1 cellular context compared by ENCODE assay signal in the genomic region with DNA sequence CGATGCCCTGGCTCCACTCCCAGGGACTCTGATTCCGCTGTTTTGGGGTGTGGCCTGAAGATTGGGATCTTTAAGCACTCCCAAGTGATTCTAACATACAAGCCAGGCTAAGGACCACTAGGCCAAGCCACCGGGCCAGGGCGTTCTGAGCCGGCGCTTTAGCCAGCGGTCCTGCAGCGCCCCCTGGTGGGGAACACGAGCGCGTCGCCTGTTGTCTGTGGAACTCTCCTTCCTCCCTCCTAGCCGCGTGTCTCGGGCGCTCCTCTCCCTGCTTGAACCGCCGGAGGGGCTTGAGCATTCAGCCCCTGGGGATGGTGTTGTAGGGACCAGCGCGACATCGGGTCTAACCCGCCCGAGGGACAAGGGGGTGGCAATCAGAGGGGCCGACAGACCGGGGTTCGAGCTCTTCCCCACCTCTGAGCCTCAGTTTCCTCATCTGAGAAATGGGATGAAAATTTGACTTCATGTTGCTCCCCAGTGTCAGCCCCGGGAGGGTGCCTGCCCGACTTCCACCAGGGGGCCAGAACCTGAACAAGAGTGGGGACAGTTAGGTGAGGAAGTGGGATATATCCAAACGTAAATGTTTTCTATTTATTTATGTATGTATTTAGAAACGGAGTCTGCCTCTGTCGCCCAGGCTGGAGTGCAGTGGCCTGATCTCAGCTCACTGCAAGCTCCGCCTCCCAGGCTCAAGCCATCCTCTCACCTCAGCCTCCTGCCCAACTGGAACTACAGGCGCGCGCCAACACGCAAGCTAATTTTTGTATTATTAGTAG.
TF ChIP-seq lines count a peak whose summit lies in the region.

No MANE protein-coding gene starts in this region.

TF ChIP-seq in HepG2, 621 proteins besides CTCF, POLR2A, EP300 and RAD21 (continued from another document):
- TF ChIP-seq, protein P1, sequence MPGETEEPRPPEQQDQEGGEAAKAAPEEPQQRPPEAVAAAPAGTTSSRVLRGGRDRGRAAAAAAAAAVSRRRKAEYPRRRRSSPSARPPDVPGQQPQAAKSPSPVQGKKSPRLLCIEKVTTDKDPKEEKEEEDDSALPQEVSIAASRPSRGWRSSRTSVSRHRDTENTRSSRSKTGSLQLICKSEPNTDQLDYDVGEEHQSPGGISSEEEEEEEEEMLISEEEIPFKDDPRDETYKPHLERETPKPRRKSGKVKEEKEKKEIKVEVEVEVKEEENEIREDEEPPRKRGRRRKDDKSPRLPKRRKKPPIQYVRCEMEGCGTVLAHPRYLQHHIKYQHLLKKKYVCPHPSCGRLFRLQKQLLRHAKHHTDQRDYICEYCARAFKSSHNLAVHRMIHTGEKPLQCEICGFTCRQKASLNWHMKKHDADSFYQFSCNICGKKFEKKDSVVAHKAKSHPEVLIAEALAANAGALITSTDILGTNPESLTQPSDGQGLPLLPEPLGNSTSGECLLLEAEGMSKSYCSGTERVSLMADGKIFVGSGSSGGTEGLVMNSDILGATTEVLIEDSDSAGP (CRISPR knock-in tag; IDR thresholded peaks at IDR 0.05; ENCODE audit: borderline replicate concordance), result peak; percentile 29; the same call in 1 of the 2 replicates
- TF ChIP-seq SMAD3 (CRISPR knock-in tag; IDR thresholded peaks at IDR 0.05) (0 out of 2 replicates have a peak, but pooled peaks have one; percentile 31), ZNF33B (CRISPR knock-in tag; IDR thresholded peaks at IDR 0.05) (no peak), CENPX (CRISPR knock-in tag; IDR thresholded peaks at IDR 0.05) (no peak), ZNF331 (CRISPR knock-in tag; IDR thresholded peaks at IDR 0.05) (0 out of 2 replicates have a peak, but pooled peaks have one; percentile 12), ZNF501 (CRISPR knock-in tag; IDR thresholded peaks at IDR 0.05) (0 out of 2 replicates have a peak, but pooled peaks have one; percentile 47), ZNF263 (CRISPR knock-in tag; IDR thresholded peaks at IDR 0.05) (peak; percentile 99), FOXO1 (CRISPR knock-in tag; IDR thresholded peaks at IDR 0.05) (peak; percentile 41; the same call in 1 of the 2 replicates), AHR (CRISPR knock-in tag; IDR thresholded peaks at IDR 0.05) (no peak), AGO2 (optimal IDR thresholded peaks at IDR 0.05; ENCODE audit: low read depth, low read length) (no peak), ZNF230 (CRISPR knock-in tag; IDR thresholded peaks at IDR 0.05) (0 out of 2 replicates have a peak, but pooled peaks have one; percentile 32), XRCC5 (optimal IDR thresholded peaks at IDR 0.05; ENCODE audit: low read length) (peak; percentile 30), ZNF3 (CRISPR knock-in tag; IDR thresholded peaks at IDR 0.05) (no peak), ZNF629 (CRISPR knock-in tag; conservative IDR thresholded peaks at IDR 0.05) (peak; percentile 93), TBX3 (IDR thresholded peaks at IDR 0.05; ENCODE audit: borderline replicate concordance) (no peak), SIN3A (IDR thresholded peaks at IDR 0.05; ENCODE audit: borderline replicate concordance, low read depth, low read length) (no peak), ZNF460 (CRISPR knock-in tag; IDR thresholded peaks at IDR 0.05; ENCODE audit: borderline replicate concordance) (peak; percentile 60; the same call in 1 of the 2 replicates), ZFX (CRISPR knock-in tag; IDR thresholded peaks at IDR 0.05; ENCODE audit: low read depth) (peak; percentile 53; the same call in 1 of the 2 replicates), YY1 (IDR thresholded peaks at IDR 0.05; ENCODE audit: insufficient read depth, insufficient replicate concordance, low read depth, low read length) (peak; percentile 54), SIN3B (IDR thresholded peaks at IDR 0.05; ENCODE audit: low read length) (no peak), STAG1 (CRISPR knock-in tag; IDR thresholded peaks at IDR 0.05) (peak; percentile 94), ELF3 (CRISPR knock-in tag; IDR thresholded peaks at IDR 0.05) (0 out of 2 replicates have a peak, but pooled peaks have one; percentile 15), RXRA (CRISPR knock-in tag; IDR thresholded peaks at IDR 0.05) (0 out of 2 replicates have a peak, but pooled peaks have one; percentile 31)
- TF ChIP-seq, protein P2, sequence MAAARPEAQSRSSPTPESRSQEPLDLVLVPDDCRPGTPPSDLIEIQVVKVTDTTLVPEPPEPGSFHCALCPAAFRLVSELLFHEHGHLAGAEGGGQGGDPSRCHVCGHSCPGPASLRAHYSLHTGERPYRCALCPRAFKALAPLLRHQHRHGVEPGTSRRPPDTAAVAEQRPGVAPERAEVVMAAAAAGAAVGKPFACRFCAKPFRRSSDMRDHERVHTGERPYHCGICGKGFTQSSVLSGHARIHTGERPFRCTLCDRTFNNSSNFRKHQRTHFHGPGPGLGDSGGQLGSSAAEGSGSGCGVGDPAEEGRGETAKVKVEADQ (CRISPR knock-in tag; IDR thresholded peaks at IDR 0.05; ENCODE audit: borderline replicate concordance), result 0 out of 2 replicates have a peak, but pooled peaks have one; percentile 37
- TF ChIP-seq, protein P3, sequence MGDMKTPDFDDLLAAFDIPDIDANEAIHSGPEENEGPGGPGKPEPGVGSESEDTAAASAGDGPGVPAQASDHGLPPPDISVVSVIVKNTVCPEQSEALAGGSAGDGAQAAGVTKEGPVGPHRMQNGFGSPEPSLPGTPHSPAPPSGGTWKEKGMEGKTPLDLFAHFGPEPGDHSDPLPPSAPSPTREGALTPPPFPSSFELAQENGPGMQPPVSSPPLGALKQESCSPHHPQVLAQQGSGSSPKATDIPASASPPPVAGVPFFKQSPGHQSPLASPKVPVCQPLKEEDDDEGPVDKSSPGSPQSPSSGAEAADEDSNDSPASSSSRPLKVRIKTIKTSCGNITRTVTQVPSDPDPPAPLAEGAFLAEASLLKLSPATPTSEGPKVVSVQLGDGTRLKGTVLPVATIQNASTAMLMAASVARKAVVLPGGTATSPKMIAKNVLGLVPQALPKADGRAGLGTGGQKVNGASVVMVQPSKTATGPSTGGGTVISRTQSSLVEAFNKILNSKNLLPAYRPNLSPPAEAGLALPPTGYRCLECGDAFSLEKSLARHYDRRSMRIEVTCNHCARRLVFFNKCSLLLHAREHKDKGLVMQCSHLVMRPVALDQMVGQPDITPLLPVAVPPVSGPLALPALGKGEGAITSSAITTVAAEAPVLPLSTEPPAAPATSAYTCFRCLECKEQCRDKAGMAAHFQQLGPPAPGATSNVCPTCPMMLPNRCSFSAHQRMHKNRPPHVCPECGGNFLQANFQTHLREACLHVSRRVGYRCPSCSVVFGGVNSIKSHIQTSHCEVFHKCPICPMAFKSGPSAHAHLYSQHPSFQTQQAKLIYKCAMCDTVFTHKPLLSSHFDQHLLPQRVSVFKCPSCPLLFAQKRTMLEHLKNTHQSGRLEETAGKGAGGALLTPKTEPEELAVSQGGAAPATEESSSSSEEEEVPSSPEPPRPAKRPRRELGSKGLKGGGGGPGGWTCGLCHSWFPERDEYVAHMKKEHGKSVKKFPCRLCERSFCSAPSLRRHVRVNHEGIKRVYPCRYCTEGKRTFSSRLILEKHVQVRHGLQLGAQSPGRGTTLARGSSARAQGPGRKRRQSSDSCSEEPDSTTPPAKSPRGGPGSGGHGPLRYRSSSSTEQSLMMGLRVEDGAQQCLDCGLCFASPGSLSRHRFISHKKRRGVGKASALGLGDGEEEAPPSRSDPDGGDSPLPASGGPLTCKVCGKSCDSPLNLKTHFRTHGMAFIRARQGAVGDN (CRISPR knock-in tag; IDR thresholded peaks at IDR 0.05), result peak; percentile 41
- TF ChIP-seq, protein P4, sequence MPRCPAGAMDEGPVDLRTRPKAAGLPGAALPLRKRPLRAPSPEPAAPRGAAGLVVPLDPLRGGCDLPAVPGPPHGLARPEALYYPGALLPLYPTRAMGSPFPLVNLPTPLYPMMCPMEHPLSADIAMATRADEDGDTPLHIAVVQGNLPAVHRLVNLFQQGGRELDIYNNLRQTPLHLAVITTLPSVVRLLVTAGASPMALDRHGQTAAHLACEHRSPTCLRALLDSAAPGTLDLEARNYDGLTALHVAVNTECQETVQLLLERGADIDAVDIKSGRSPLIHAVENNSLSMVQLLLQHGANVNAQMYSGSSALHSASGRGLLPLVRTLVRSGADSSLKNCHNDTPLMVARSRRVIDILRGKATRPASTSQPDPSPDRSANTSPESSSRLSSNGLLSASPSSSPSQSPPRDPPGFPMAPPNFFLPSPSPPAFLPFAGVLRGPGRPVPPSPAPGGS (CRISPR knock-in tag; IDR thresholded peaks at IDR 0.05), result no peak
- TF ChIP-seq, protein P5, sequence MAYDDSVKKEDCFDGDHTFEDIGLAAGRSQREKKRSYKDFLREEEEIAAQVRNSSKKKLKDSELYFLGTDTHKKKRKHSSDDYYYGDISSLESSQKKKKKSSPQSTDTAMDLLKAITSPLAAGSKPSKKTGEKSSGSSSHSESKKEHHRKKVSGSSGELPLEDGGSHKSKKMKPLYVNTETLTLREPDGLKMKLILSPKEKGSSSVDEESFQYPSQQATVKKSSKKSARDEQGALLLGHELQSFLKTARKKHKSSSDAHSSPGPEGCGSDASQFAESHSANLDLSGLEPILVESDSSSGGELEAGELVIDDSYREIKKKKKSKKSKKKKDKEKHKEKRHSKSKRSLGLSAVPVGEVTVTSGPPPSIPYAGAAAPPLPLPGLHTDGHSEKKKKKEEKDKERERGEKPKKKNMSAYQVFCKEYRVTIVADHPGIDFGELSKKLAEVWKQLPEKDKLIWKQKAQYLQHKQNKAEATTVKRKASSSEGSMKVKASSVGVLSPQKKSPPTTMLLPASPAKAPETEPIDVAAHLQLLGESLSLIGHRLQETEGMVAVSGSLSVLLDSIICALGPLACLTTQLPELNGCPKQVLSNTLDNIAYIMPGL (CRISPR knock-in tag; IDR thresholded peaks at IDR 0.05; ENCODE audit: borderline replicate concordance in 1 of 2, low read depth in 1 of 2), result 0 out of 4 replicates have a peak, but pooled peaks have one; percentile 46 to 54
- TF ChIP-seq, protein P6, sequence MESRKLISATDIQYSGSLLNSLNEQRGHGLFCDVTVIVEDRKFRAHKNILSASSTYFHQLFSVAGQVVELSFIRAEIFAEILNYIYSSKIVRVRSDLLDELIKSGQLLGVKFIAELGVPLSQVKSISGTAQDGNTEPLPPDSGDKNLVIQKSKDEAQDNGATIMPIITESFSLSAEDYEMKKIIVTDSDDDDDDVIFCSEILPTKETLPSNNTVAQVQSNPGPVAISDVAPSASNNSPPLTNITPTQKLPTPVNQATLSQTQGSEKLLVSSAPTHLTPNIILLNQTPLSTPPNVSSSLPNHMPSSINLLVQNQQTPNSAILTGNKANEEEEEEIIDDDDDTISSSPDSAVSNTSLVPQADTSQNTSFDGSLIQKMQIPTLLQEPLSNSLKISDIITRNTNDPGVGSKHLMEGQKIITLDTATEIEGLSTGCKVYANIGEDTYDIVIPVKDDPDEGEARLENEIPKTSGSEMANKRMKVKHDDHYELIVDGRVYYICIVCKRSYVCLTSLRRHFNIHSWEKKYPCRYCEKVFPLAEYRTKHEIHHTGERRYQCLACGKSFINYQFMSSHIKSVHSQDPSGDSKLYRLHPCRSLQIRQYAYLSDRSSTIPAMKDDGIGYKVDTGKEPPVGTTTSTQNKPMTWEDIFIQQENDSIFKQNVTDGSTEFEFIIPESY (CRISPR knock-in tag; IDR thresholded peaks at IDR 0.05), result peak; percentile 39; the same call in 1 of the 2 replicates
- TF ChIP-seq, protein P7, sequence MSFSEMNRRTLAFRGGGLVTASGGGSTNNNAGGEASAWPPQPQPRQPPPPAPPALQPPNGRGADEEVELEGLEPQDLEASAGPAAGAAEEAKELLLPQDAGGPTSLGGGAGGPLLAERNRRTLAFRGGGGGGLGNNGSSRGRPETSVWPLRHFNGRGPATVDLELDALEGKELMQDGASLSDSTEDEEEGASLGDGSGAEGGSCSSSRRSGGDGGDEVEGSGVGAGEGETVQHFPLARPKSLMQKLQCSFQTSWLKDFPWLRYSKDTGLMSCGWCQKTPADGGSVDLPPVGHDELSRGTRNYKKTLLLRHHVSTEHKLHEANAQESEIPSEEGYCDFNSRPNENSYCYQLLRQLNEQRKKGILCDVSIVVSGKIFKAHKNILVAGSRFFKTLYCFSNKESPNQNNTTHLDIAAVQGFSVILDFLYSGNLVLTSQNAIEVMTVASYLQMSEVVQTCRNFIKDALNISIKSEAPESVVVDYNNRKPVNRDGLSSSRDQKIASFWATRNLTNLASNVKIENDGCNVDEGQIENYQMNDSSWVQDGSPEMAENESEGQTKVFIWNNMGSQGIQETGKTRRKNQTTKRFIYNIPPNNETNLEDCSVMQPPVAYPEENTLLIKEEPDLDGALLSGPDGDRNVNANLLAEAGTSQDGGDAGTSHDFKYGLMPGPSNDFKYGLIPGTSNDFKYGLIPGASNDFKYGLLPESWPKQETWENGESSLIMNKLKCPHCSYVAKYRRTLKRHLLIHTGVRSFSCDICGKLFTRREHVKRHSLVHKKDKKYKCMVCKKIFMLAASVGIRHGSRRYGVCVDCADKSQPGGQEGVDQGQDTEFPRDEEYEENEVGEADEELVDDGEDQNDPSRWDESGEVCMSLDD (CRISPR knock-in tag; IDR thresholded peaks at IDR 0.05; ENCODE audit: borderline replicate concordance), result no peak
- TF ChIP-seq, protein P8, sequence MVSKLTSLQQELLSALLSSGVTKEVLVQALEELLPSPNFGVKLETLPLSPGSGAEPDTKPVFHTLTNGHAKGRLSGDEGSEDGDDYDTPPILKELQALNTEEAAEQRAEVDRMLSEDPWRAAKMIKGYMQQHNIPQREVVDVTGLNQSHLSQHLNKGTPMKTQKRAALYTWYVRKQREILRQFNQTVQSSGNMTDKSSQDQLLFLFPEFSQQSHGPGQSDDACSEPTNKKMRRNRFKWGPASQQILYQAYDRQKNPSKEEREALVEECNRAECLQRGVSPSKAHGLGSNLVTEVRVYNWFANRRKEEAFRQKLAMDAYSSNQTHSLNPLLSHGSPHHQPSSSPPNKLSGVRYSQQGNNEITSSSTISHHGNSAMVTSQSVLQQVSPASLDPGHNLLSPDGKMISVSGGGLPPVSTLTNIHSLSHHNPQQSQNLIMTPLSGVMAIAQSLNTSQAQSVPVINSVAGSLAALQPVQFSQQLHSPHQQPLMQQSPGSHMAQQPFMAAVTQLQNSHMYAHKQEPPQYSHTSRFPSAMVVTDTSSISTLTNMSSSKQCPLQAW (CRISPR knock-in tag; IDR thresholded peaks at IDR 0.05), result peak; percentile 72
